ENCODE assay signal across 26 cellular contexts in the genomic region with DNA sequence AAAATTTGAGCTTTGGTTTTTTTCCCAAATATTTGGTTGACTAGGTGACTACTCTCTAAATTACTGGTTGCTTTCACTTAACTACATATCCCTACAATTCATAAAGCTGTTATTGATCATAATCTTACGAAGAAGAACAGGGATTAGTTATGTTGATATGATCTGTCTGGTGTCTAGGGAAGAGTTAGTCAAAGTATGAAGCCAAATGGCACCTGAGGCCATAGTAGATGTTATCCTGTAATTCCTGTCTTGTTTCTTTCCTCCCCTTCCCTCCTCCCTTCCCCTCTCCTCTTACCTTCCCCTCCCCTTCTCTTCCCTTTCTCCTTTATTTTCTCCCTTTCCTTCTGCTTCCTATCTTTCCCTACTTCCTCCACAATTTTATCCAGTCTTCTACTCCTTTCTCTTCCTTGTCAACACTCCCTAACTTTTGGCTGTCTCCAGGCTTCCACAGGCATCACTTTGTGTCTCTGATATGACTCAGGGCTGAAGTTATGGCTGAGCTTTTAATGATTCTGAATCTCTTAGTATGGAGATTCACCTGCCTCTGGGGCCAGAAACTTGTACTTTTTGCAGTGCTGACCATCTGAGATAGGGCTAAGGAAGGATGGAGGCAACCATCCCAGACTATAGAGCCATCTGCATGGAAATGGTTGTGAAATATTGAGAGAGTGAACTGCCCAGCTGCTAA.
"Had no signal": no experiment of that assay in that cellular context is flagged by ENCODE, and none has a peak within 500 bp of the region (broad histone marks: within the 10 kb centered on the region; RNA-seq: fewer than 3 reads in every experiment).

No MANE protein-coding gene starts in this region.

- ATAC-seq: gastrocnemius medialis; left cardiac atrium; left lung; naive thymus-derived CD4-positive, alpha-beta T cell; psoas muscle; right cardiac atrium; stimulated activated naive B cell treated with anti-CD40 and anti-IgM and Interleukin-4, amounts not matched to agents 10 μg/mL and 1 μg/mL and 100 μg/mL, for 72 hours; upper lobe of right lung had no signal

- H3K36me3 ChIP-seq: gastrocnemius medialis, left lung, neural progenitor cell, thoracic aorta, tibial nerve, upper lobe of right lung, uterus had no signal

- FAIRE-seq: endothelial cell of umbilical vein had no signal

- H3K4me1 Mint-ChIP-seq: naive thymus-derived CD4-positive, alpha-beta T cell; nephron; neural progenitor cell had no signal

- H3K4me3 Mint-ChIP-seq: naive thymus-derived CD4-positive, alpha-beta T cell; nephron; neural progenitor cell; stimulated activated naive B cell treated with anti-CD40 and anti-IgM and Interleukin-4, amounts not matched to agents 10 μg/mL and 1 μg/mL and 100 μg/mL, for 72 hours; stimulated activated naive CD8-positive, alpha-beta T cell treated with anti-CD3 and anti-CD28 coated beads, Interleukin-15, Interleukin-2, amounts not matched to agents 100 ng/mL and 50 ng/mL, for 24 hours had no signal

- H2AFZ ChIP-seq: neural progenitor cell had no signal

- H3K9me3 ChIP-seq: gastrocnemius medialis, left lung, psoas muscle, thoracic aorta, tibial nerve, upper lobe of right lung, uterus had no signal

- H3K27me3 ChIP-seq: gastrocnemius medialis, left lung, neural progenitor cell, tibial nerve, upper lobe of right lung, uterus had no signal

- H3K4me2 ChIP-seq: neural progenitor cell had no signal

- H3K27ac Mint-ChIP-seq: naive thymus-derived CD4-positive, alpha-beta T cell; nephron; neural progenitor cell; stimulated activated naive B cell treated with anti-CD40 and anti-IgM and Interleukin-4, amounts not matched to agents 10 μg/mL and 1 μg/mL and 100 μg/mL, for 72 hours; stimulated activated naive CD8-positive, alpha-beta T cell treated with anti-CD3 and anti-CD28 coated beads, Interleukin-15, Interleukin-2, amounts not matched to agents 100 ng/mL and 50 ng/mL, for 24 hours had no signal

- H3K27ac ChIP-seq: coronary artery, gastrocnemius medialis, left lung, neural progenitor cell, psoas muscle, skin epidermis, thoracic aorta, tibial nerve, upper lobe of right lung, uterus had no signal

- H3K4me3 ChIP-seq: coronary artery, gastrocnemius medialis, left lung, neural progenitor cell, psoas muscle, skin epidermis, thoracic aorta, tibial nerve, upper lobe of right lung, uterus had no signal

- H3K9ac ChIP-seq: neural progenitor cell had no signal

- H3K9me3 Mint-ChIP-seq: nephron; neural progenitor cell; stimulated activated naive CD8-positive, alpha-beta T cell treated with anti-CD3 and anti-CD28 coated beads, Interleukin-15, Interleukin-2, amounts not matched to agents 100 ng/mL and 50 ng/mL, for 24 hours had no signal

- H3K27me3 Mint-ChIP-seq: naive thymus-derived CD4-positive, alpha-beta T cell; stimulated activated naive B cell treated with anti-CD40 and anti-IgM and Interleukin-4, amounts not matched to agents 10 μg/mL and 1 μg/mL and 100 μg/mL, for 72 hours; stimulated activated naive CD8-positive, alpha-beta T cell treated with anti-CD3 and anti-CD28 coated beads, Interleukin-15, Interleukin-2, amounts not matched to agents 100 ng/mL and 50 ng/mL, for 24 hours had no signal

- H3K4me1 ChIP-seq: left lung, neural progenitor cell, psoas muscle, tibial nerve, upper lobe of right lung, uterus had no signal

- DNase-seq: dermis blood vessel endothelial cell; effector memory CD4-positive, alpha-beta T cell; gastrocnemius medialis; head of caudate nucleus; left cardiac atrium; left lung; mesendoderm; midbrain; naive thymus-derived CD4-positive, alpha-beta T cell; nucleus accumbens; posterior cingulate gyrus; psoas muscle; right cardiac atrium; stimulated activated CD4-positive, alpha-beta T cell treated with anti-CD3 and anti-CD28 coated beads, Interleukin-15, amount 100 ng/mL, for 24 hours; stimulated activated CD4-positive, alpha-beta T cell treated with anti-CD3 and anti-CD28 coated beads, Interleukin-2, amount 100 ng/mL, for 48 hours; stimulated activated naive B cell treated with anti-CD40 and anti-IgM and Interleukin-4, amounts not matched to agents 10 μg/mL and 1 μg/mL and 100 μg/mL, for 72 hours; upper lobe of right lung; uterus had no signal

- H3K36me3 Mint-ChIP-seq: naive thymus-derived CD4-positive, alpha-beta T cell; neural progenitor cell; stimulated activated naive B cell treated with anti-CD40 and anti-IgM and Interleukin-4, amounts not matched to agents 10 μg/mL and 1 μg/mL and 100 μg/mL, for 72 hours had no signal
